ENCODE assay signal across 23 cellular contexts in the genomic region with DNA sequence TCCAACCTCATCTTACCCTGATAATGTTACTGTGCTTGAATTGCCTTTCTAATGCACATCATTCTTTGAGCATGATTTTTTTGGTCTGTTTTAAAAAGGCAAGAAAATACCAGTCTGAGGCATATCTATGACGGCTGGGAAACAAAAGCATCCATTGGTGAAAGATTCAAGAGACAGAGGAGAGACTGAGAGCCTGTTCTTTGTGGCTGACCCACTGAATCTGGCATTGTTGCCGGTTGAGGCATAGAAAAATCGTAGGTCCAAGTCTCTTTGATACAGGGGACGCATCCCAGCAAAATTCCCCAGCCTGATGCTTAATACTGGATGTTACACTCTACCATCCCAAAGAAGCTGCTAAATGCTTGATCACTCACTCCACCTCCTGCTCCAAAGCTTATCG. TPM values are rescaled to one million over a fixed set of nuclear protein-coding genes. Genes with fewer than 3 reads are reported as not detected.
"Had no signal": no experiment of that assay in that cellular context is flagged by ENCODE, and none has a peak within 500 bp of the region (broad histone marks: within the 10 kb centered on the region; RNA-seq: fewer than 3 reads in every experiment).

No MANE protein-coding gene starts in this region.

- FAIRE-seq: kidney had no signal

- DNase-seq: activated CD4-positive, alpha-beta T cell treated with anti-CD3 and anti-CD28 coated beads, Interleukin-2, amount 50 U/mL, for 48 hours; activated CD4-positive, CD25-positive, alpha-beta regulatory T cell treated with anti-CD3 and anti-CD28 coated beads, Interleukin-2, amount 50 U/mL, for 72 hours; activated gamma-delta T cell; activated naive CD8-positive, alpha-beta T cell treated with anti-CD3 and anti-CD28 coated beads, Interleukin-2, amount 10 ng/mL, durations not matched to agents 7 days and 5 days; activated T-cell treated with anti-CD3 and anti-CD28 coated beads, Interleukin-2, amount 50 U/mL, for 4 hours; aorta; colonic mucosa; effector CD8-positive, alpha-beta T cell; gastrocnemius medialis; kidney; left ventricle myocardium superior; stimulated activated CD4-positive, alpha-beta T cell treated with anti-CD3 and anti-CD28 coated beads, Interleukin-12 subunit alpha, Interleukin-12 subunit beta, amount 100 ng/mL, for 4 hours; stimulated activated CD4-positive, alpha-beta T cell treated with anti-CD3 and anti-CD28 coated beads, Interleukin-4, amount 100 ng/mL, for 1 hour; stimulated activated CD8-positive, alpha-beta memory T cell treated with anti-CD3 and anti-CD28 coated beads, Interleukin-4, amount 100 ng/mL, for 48 hours; stimulated activated naive CD8-positive, alpha-beta T cell treated with anti-CD3 and anti-CD28 coated beads, Interleukin-15, Interleukin-2, amounts not matched to agents 100 U/mL and 50 U/mL, for 24 hours; SW 1271 had no signal

- H3K27ac Mint-ChIP-seq: activated naive CD8-positive, alpha-beta T cell treated with anti-CD3 and anti-CD28 coated beads, Interleukin-2, amount 10 ng/mL, durations not matched to agents 7 days and 5 days; T-helper 2 cell treated with Interferon-gamma antibody and Interleukin-4, amounts not matched to agents 5 μg/mL and 100 μg/mL, for 36 hours had no signal

- H3K36me3 ChIP-seq: cardiac muscle cell, colonic mucosa, gastrocnemius medialis, thoracic aorta had no signal

- H3K4me3 ChIP-seq: cardiac muscle cell, colonic mucosa, gastrocnemius medialis, thoracic aorta had no signal

- H3K27me3 Mint-ChIP-seq: activated naive CD8-positive, alpha-beta T cell treated with anti-CD3 and anti-CD28 coated beads, Interleukin-2, amount 10 ng/mL, durations not matched to agents 7 days and 5 days had no signal

- H3K4me3 Mint-ChIP-seq: activated naive CD8-positive, alpha-beta T cell treated with anti-CD3 and anti-CD28 coated beads, Interleukin-2, amount 10 ng/mL, durations not matched to agents 7 days and 5 days; activated T-cell treated with anti-CD3 and anti-CD28 coated beads, Interleukin-2, amount 50 U/mL, for 4 hours; T-helper 2 cell treated with Interferon-gamma antibody and Interleukin-4, amounts not matched to agents 5 μg/mL and 100 μg/mL, for 36 hours had no signal

- ATAC-seq: activated T-cell treated with anti-CD3 and anti-CD28 coated beads, Interleukin-2, amount 50 U/mL, for 4 hours; gastrocnemius medialis; left ventricle myocardium superior; stimulated activated naive CD8-positive, alpha-beta T cell treated with anti-CD3 and anti-CD28 coated beads, Interleukin-15, Interleukin-2, amounts not matched to agents 100 U/mL and 50 U/mL, for 24 hours had no signal

- H3K27ac ChIP-seq: cardiac muscle cell, colonic mucosa, gastrocnemius medialis had no signal

- H3K9me3 ChIP-seq: colonic mucosa, gastrocnemius medialis, thoracic aorta had no signal

- H3K27me3 ChIP-seq: cardiac muscle cell, colonic mucosa, gastrocnemius medialis had no signal

- H3K9me3 Mint-ChIP-seq: activated naive CD8-positive, alpha-beta T cell treated with anti-CD3 and anti-CD28 coated beads, Interleukin-2, amount 10 ng/mL, durations not matched to agents 7 days and 5 days; activated T-cell treated with anti-CD3 and anti-CD28 coated beads, Interleukin-2, amount 50 U/mL, for 4 hours; T-helper 2 cell treated with Interferon-gamma antibody and Interleukin-4, amounts not matched to agents 5 μg/mL and 100 μg/mL, for 36 hours had no signal

RNA-seq across cellular contexts. Expression of a gene that starts 2.9 kb away (rescaled TPM):
- total RNA-seq: activated naive CD8-positive, alpha-beta T cell treated with anti-CD3 and anti-CD28 coated beads, Interleukin-2, amount 10 ng/mL, durations not matched to agents 7 days and 5 days; activated T-cell treated with anti-CD3 and anti-CD28 coated beads, Interleukin-2, amount 50 U/mL, for 4 hours; aorta; cardiac muscle cell; colonic mucosa; gastrocnemius medialis; kidney; left ventricle myocardium superior; mesenteric fat pad; myocyte; pulmonary artery endothelial cell; thoracic aorta; urinary bladder had no signal
